ENCODE assay signal across 8 cellular contexts in the genomic region with DNA sequence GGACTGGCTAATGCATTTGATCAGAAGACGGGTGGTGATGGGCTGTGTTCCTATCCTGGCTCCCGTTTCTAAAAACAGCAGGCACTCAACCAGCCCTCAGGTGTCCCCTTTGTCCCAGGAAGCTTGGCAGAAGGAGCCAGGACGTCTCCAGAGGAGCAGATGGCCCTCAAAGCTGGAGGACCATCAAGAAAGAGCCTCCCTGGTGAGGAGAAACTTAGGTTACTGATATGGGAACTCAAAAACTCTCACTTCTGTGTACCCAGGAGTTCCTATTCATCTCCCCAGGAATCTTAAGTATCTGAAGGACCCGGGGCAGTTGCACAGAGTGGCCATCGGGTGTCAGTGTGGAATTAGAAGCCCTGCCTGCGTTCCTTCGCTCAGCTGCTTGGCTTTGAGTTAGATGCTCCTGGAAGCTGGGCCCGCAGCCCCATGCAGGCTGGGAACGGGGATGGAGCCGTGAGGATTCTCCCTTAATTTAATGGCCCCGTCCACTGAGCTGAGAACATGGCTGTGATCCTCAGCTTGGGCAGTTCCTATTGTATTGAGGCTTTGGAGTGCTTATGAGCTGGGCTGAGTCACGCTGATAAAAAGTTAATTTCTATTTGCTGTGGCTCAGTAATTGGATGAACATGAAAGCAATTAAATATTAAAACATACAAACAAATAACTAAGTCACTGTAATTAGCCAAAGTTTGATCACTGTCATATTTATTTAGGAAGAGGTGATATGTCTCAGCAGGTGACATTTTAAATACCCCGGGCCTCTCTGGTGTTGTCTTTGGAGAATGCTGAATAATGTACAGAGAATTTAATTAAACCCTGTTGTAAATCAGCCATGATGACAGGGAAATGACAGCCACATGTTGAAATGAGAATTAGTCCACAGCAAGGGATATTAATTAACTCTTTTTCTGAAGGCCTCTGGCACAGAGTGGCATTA.
DNase-seq lines count a peak whose midpoint lies in the region; ATAC-seq and TF ChIP-seq lines count a peak whose summit lies in the region.

No MANE protein-coding gene starts in this region.

- no peak overlapping the region for H3K56ac ChIP-seq in H9 (ENCODE audit: insufficient read length, low read depth, low read length)

- intact Hi-C loops in left lung (cut with DNase I) = no loop called here

- TF ChIP-seq CTCF in AG10803 (conservative IDR thresholded peaks at IDR 0.05; ENCODE audit: low read length) = peak; percentile 99
- peak; percentile 94 for TF ChIP-seq CTCF in H9 (conservative IDR thresholded peaks at IDR 0.05)
- peak; percentile 74 to 81 for TF ChIP-seq CTCF in left lung (IDR thresholded peaks at IDR 0.05)

- no peaks in the 10 kb centered on the region; the same call in 1 of the 2 replicates for H3K27me3 ChIP-seq in H9 (ENCODE audit: insufficient read depth, low read length)
- peaks cover 0 to 37% of the 10 kb centered on the region in 2 donors for H3K27me3 ChIP-seq in left lung

- WGBS in H9 (ENCODE audit: extremely low coverage, insufficient read length, low lambda C conversion rate) = no CpG with 5 or more reads among the region's 13 CpGs

- ATAC-seq in left lung = peak; percentile 99
- no peak for ATAC-seq in HG02981 (IDR thresholded peaks at IDR 0.05; ENCODE audit: unreplicated experiment)

- H3K27ac ChIP-seq in H9 (ENCODE audit: insufficient read length, low read depth, low read length) = no peak overlapping the region
- no peak overlapping the region for H3K27ac ChIP-seq in left lung

- no peaks in the 10 kb centered on the region for H3K23me2 ChIP-seq in H9 (ENCODE audit: insufficient read length, low read depth, low read length, poor library complexity, severe bottlenecking)

- peaks cover 40 to 49% of the 10 kb centered on the region in 2 experiments for H3K4me1 Mint-ChIP-seq in H9

- DNase-seq in AG10803 (ENCODE audit: low read depth) (peak; percentile 83), H9 (peak; percentile 94), NCI-H446 treated with DMSO at 0.1 percent for 48 hours (lab: John Stamatoyannopoulos, UW) (peak; percentile 64), dedifferentiated amniotic fluid mesenchymal stem cell (ENCODE audit: extremely low spot score) (peak; percentile 89), left lung (peak; percentile 72 to 74)
- peak; percentile 57 to 58 for DNase-seq in activated CD4-positive, alpha-beta T cell treated with anti-CD3 and anti-CD28 coated beads for 4 hours
- DNase-seq in stimulated activated CD4-positive, alpha-beta T cell treated with anti-CD3 and anti-CD28 coated beads, Interleukin-4, amount 100 ng/mL, for 48 hours (ENCODE audit: low read depth in 2 of 2) = peak; percentile 15 to 38

- no peak overlapping the region for H3K14ac ChIP-seq in H9 (ENCODE audit: insufficient read depth, low read length)

- no peaks in the 10 kb centered on the region for H3K79me1 ChIP-seq in H9 (ENCODE audit: insufficient read depth, low read depth, low read length, poor library complexity, severe bottlenecking)

- no peak overlapping the region for H2BK15ac ChIP-seq in H9 (ENCODE audit: low read depth, low read length)

- no peak overlapping the region for H3T11ph ChIP-seq in H9 (ENCODE audit: low read length)

- no peak overlapping the region for H3K4me3 Mint-ChIP-seq in H9

- no peak overlapping the region for H2BK120ac ChIP-seq in H9 (ENCODE audit: low read depth, low read length, poor library complexity, severe bottlenecking)

- H4K5ac ChIP-seq in H9 (ENCODE audit: insufficient read length, low read depth, low read length) = no peak overlapping the region

- H3K4me2 ChIP-seq in H9 (ENCODE audit: insufficient read depth, insufficient read length, low read length) = no peak overlapping the region

- no peaks in the 10 kb centered on the region for H3K36me3 ChIP-seq in left lung

- no peak overlapping the region for H3K4ac ChIP-seq in H9 (ENCODE audit: low read depth, low read length)

- no peak overlapping the region for H4K91ac ChIP-seq in H9 (ENCODE audit: insufficient read length, low read depth, low read length)

- peak overlapping the region; percentile 85 for H2AFZ ChIP-seq in H9 (ENCODE audit: low read length)

- H4K8ac ChIP-seq in H9 (replicated peaks; ENCODE audit: insufficient read length, low read depth, low read length) = no peak overlapping the region

- H3K4me3 ChIP-seq in AG10803 (ENCODE audit: low read length) = no peak overlapping the region
- no peak overlapping the region for H3K4me3 ChIP-seq in left lung

- no peak overlapping the region for H3K27ac Mint-ChIP-seq in H9

- peaks cover 57% of the 10 kb centered on the region for H3K27me3 Mint-ChIP-seq in H9 (ENCODE audit: low read depth)

- no peaks in the 10 kb centered on the region for H3K79me2 ChIP-seq in H9 (ENCODE audit: insufficient read depth, low read length)

- no peak overlapping the region for H3K23ac ChIP-seq in H9 (ENCODE audit: insufficient read length, low read depth, low read length)

- H2BK12ac ChIP-seq in H9 (ENCODE audit: insufficient read length, low read depth, low read length) = no peak overlapping the region

- H3K9me3 Mint-ChIP-seq in H9 = peaks cover 8 to 10% of the 10 kb centered on the region in 2 experiments; a peak in 4 of 5 replicates

- no peak overlapping the region for H2BK5ac ChIP-seq in H9 (ENCODE audit: insufficient read length, low read length)

- peaks cover 0 to 11% (median 2%) of the 10 kb centered on the region in 3 experiments; a peak in 3 of 7 replicates for H3K36me3 Mint-ChIP-seq in H9 (ENCODE audit: insufficient read depth in 1 of 3, low read depth in 3 of 3)

- H3K4me1 ChIP-seq in H9 (ENCODE audit: insufficient read depth, low read length) (peaks cover 2% of the 10 kb centered on the region), left lung (peaks cover 0 to 4% of the 10 kb centered on the region in 2 donors)

- H3K9me3 ChIP-seq in H9 (ENCODE audit: control insufficient read depth, low read depth, low read length) = no peaks in the 10 kb centered on the region
- H3K9me3 ChIP-seq in left lung = no peaks in the 10 kb centered on the region

- H3K18ac ChIP-seq in H9 (ENCODE audit: insufficient read length, low read depth, low read length) = no peak overlapping the region

- no peak overlapping the region for H3K9ac ChIP-seq in H9 (ENCODE audit: extremely low read depth, insufficient read length, low read length)

- no peak overlapping the region for H2AK5ac ChIP-seq in H9 (ENCODE audit: insufficient read length, low read length)

- H4K20me1 ChIP-seq in H9 (ENCODE audit: control insufficient read depth, insufficient read depth, insufficient read length) = no peaks in the 10 kb centered on the region

- no peak overlapping the region for H2BK20ac ChIP-seq in H9 (ENCODE audit: low read depth, low read length, poor library complexity, severe bottlenecking)

Comparison
In these comparisons a context has a peak if more than half of its experiments do, and no peak if none do; other contexts are left out.
1. DNase-seq: peak in every context shown above with its lines; median percentile 94 in H9; 89 in dedifferentiated amniotic fluid mesenchymal stem cell; 83 in AG10803; 73 in left lung; 64 in NCI-H446 treated with DMSO at 0.1 percent for 48 hours; 58 in activated CD4-positive, alpha-beta T cell treated with anti-CD3 and anti-CD28 coated beads for 4 hours; 26 in stimulated activated CD4-positive, alpha-beta T cell treated with anti-CD3 and anti-CD28 coated beads, Interleukin-4, amount 100 ng/mL, for 48 hours.